Comparison of ENCODE assay signal across 12 cellular contexts in the genomic region with DNA sequence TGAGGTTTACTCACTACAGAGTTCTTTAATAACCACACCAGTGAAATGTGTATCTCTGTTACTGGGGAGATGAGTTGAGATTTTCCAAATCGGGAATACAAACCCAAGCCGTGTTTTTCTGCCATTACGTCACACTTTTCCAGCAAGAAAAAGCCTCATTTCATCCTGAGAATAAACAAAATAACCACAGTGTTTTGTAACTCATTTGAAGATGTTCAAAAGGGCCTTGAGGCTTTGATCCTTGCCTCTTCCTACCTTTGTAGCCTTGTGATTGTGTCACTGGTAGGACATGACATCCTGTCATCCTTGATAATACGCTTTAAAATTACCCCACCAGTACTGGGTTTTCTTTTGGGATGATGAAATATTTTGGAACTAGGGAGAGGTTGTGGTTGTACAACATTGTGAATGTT. TPM values are rescaled to one million over a fixed set of nuclear protein-coding genes. Genes with fewer than 3 reads are reported as not detected.
DNase-seq lines count a peak whose midpoint lies in the region; ATAC-seq and TF ChIP-seq lines count a peak whose summit lies in the region.
"Had no signal": no experiment of that assay in that cellular context is flagged by ENCODE, and none has a peak within 500 bp of the region (broad histone marks: within the 10 kb centered on the region; RNA-seq: fewer than 3 reads in every experiment).

No MANE protein-coding gene starts in this region.

- CTCF ChIA-PET in mammary epithelial cell (lab: Charles Lee; ENCODE audit: low non-redundant PET): no interaction called here

- TF ChIP-seq POLR2A in uterus (IDR thresholded peaks at IDR 0.05): no peak

- intact Hi-C loops in right cardiac atrium (cut with DNase I) (no loop called here), Right ventricle myocardium superior (cut with DNase I) (no loop called here), mammary epithelial cell (cut with micrococcal nuclease) (no loop called here), uterus (cut with DNase I; ENCODE audit: low total_unique reads) (no loop called here)

- peaks cover 2% of the 10 kb centered on the region for H3K4me1 ChIP-seq in right cardiac atrium (ENCODE audit: control insufficient read depth, insufficient read depth, low read length)
- H3K4me1 ChIP-seq in mammary epithelial cell (ENCODE audit: insufficient read depth, low read length): peaks cover 10% of the 10 kb centered on the region
- peaks cover 0 to 4% of the 10 kb centered on the region in 2 donors for H3K4me1 ChIP-seq in uterus
- H3K4me1 ChIP-seq: left lung had no signal

- H3K27me3 Mint-ChIP-seq in naive thymus-derived CD8-positive, alpha-beta T cell: peaks cover 0 to 3% (median 0%) of the 10 kb centered on the region in 5 donors

- peak overlapping the region in 9 of 10 donors; percentile 59 to 80 (median 68) for H3K4me3 Mint-ChIP-seq in naive thymus-derived CD8-positive, alpha-beta T cell

- in situ Hi-C loops in mammary epithelial cell (cut with MboI; ENCODE audit: low sequenced_read_pairs in 2 of 2): no loop called here

- dilution Hi-C loops in mammary epithelial cell (cut with HindIII; ENCODE audit: low sequenced_read_pairs): no loop called here

- DNase-seq in right cardiac atrium (no peak), Right ventricle myocardium superior (no peak), mammary epithelial cell (peak; percentile 51), uterus (no peak), anterior cingulate cortex (lab: John Stamatoyannopoulos, UW) (no peak), H7 (no peak)
- peak in 1 of 10 donors; percentile 5 for DNase-seq in naive thymus-derived CD8-positive, alpha-beta T cell
- DNase-seq: erythroblast, left lung, NCI-H2029 treated with DMSO at 0.1 percent for 48 hours had no signal

- H3K27ac Mint-ChIP-seq in naive thymus-derived CD8-positive, alpha-beta T cell: peak overlapping the region in 9 of 10 donors; percentile 32 to 90 (median 78)

- POLR2A ChIA-PET in naive thymus-derived CD8-positive, alpha-beta T cell (lab: Charles Lee): interaction anchor here (0.6 to 1.0 kb wide), 3 partner anchors 14 to 414 kb away, joined by 3 to 4 read pairs (median 3); no protein-coding TSS in a partner anchor

- H3K79me2 ChIP-seq in mammary epithelial cell (ENCODE audit: insufficient read depth, low read length): peaks cover 25% of the 10 kb centered on the region

- H3K9me3 ChIP-seq in right cardiac atrium (ENCODE audit: control insufficient read depth, low read length): no peaks in the 10 kb centered on the region
- H3K9me3 ChIP-seq in mammary epithelial cell (replicated peaks; ENCODE audit: insufficient read depth, low read length): no peaks in the 10 kb centered on the region
- no peaks in the 10 kb centered on the region for H3K9me3 ChIP-seq in uterus
- H3K9me3 ChIP-seq: left lung had no signal

- 63% methylated on average over 4 of the region's 4 CpGs for WGBS in right cardiac atrium
- WGBS in mammary epithelial cell (ENCODE audit: low coverage, missing lambda C conversion rate): 61% methylated on average over 4 of the region's 4 CpGs

- H3K27me3 ChIP-seq in right cardiac atrium (ENCODE audit: control insufficient read depth, insufficient read depth) (no peaks in the 10 kb centered on the region), mammary epithelial cell (ENCODE audit: insufficient read depth, low read length) (no peaks in the 10 kb centered on the region), uterus (no peaks in the 10 kb centered on the region), H7 (ENCODE audit: control insufficient read depth, insufficient read depth, low read length) (no peaks in the 10 kb centered on the region)

- no TSS peak for BruUV-seq in mammary epithelial cell (replicated peaks; lab: Mats Ljungman, UMichigan)

- H3K4me1 Mint-ChIP-seq in naive thymus-derived CD8-positive, alpha-beta T cell: peaks cover 8 to 40% (median 28%) of the 10 kb centered on the region in 4 donors

- H3K27ac ChIP-seq in right cardiac atrium (ENCODE audit: low read length) (peak overlapping the region; percentile 7), mammary epithelial cell (ENCODE audit: insufficient read depth, low read depth, low read length) (peak overlapping the region; percentile 98), uterus (peak overlapping the region; percentile 96 to 98)
- H3K27ac ChIP-seq: BLaER1 had no signal

- peak overlapping the region; percentile 73 for H3K4me2 ChIP-seq in mammary epithelial cell (ENCODE audit: insufficient read depth, low read depth, low read length)

- H3K36me3 ChIP-seq in mammary epithelial cell (ENCODE audit: insufficient read depth, low read length): no peaks in the 10 kb centered on the region
- H3K36me3 ChIP-seq in uterus: no peaks in the 10 kb centered on the region
- H3K36me3 ChIP-seq in H7 (replicated peaks; ENCODE audit: control insufficient read depth, insufficient read depth, low read length): peaks cover 12% of the 10 kb centered on the region

- H3K9me3 Mint-ChIP-seq in naive thymus-derived CD8-positive, alpha-beta T cell: no peaks in the 10 kb centered on the region

- H3K9ac ChIP-seq in mammary epithelial cell (ENCODE audit: insufficient read depth, low read length): no peak overlapping the region
- H3K9ac ChIP-seq: BLaER1 had no signal

- peaks cover 0 to 17% (median 3%) of the 10 kb centered on the region in 3 donors for H3K36me3 Mint-ChIP-seq in naive thymus-derived CD8-positive, alpha-beta T cell

- no peak for TF ChIP-seq CTCF in mammary epithelial cell (conservative IDR thresholded peaks at IDR 0.05 in 1 of 2, IDR thresholded peaks at IDR 0.05 in 1 of 2; ENCODE audit: extremely low read depth in 1 of 2, insufficient read depth in 1 of 2, low read depth in 1 of 2, low read length in 2 of 2)
- TF ChIP-seq CTCF in uterus (IDR thresholded peaks at IDR 0.05): no peak

- no peaks in the 10 kb centered on the region for H4K20me1 ChIP-seq in mammary epithelial cell (ENCODE audit: insufficient read depth, low read length)

- no peak overlapping the region for H3K4me3 ChIP-seq in right cardiac atrium (ENCODE audit: low read length)
- H3K4me3 ChIP-seq in mammary epithelial cell (replicated peaks in 1 of 3; ENCODE audit: insufficient read depth in 1 of 3, low read depth in 2 of 3, low read length in 3 of 3): no peak overlapping the region
- H3K4me3 ChIP-seq in uterus: no peak overlapping the region
- no peak overlapping the region for H3K4me3 ChIP-seq in H7 (ENCODE audit: insufficient read depth, low read depth, low read length)
- H3K4me3 ChIP-seq: BLaER1, left lung had no signal

- no peak overlapping the region for H2AFZ ChIP-seq in mammary epithelial cell (ENCODE audit: low read depth, low read length)

- no peak for ATAC-seq in right cardiac atrium
- no peak for ATAC-seq in Right ventricle myocardium superior (ENCODE audit: poor library complexity)
- no peak for ATAC-seq in naive thymus-derived CD8-positive, alpha-beta T cell
- ATAC-seq in GM21360 (IDR thresholded peaks at IDR 0.05; ENCODE audit: unreplicated experiment): no peak
- ATAC-seq: left lung had no signal

RNA-seq across cellular contexts. Expression of gene USP11, which starts 2.9 kb away (rescaled TPM):
- total RNA-seq in right cardiac atrium (10 to 100 TPM; 59.6 to 70.4 (median 60.9) TPM), Right ventricle myocardium superior (31.7 TPM), mammary epithelial cell (10 to 100 TPM; 23.7 to 27.3 TPM), uterus (100 to 1,000 TPM in 3 of 4 donors, 10 to 100 TPM in 1; 53.2 to 181 (median 135) TPM)
- polyA plus RNA-seq in right cardiac atrium (28.3 TPM), mammary epithelial cell (14.2 TPM)
- 71.7 TPM for polyA minus RNA-seq in mammary epithelial cell
- total RNA-seq in naive thymus-derived CD8-positive, alpha-beta T cell: 100 to 1,000 TPM; 191 to 195 TPM
- 100 to 1,000 TPM; 130 to 171 (median 137) TPM for polyA plus RNA-seq in naive thymus-derived CD8-positive, alpha-beta T cell
- 97.8 and 105 TPM in 2 replicates for total RNA-seq in H7 (2014; rRNA removed; shearing (Covaris generic))

RNA-seq across cellular contexts. Expression of gene CDK16, which starts 17.2 kb away (rescaled TPM):
- 100 to 1,000 TPM; 108 to 164 (median 120) TPM for total RNA-seq in right cardiac atrium
- polyA plus RNA-seq in right cardiac atrium: 104 TPM
- 128 TPM for total RNA-seq in Right ventricle myocardium superior
- 100 to 1,000 TPM; 110 to 163 TPM for total RNA-seq in mammary epithelial cell
- 176 TPM for polyA plus RNA-seq in mammary epithelial cell
- polyA minus RNA-seq in mammary epithelial cell: 203 TPM
- 10 to 100 TPM; 48.2 to 49.0 TPM for total RNA-seq in naive thymus-derived CD8-positive, alpha-beta T cell
- 10 to 100 TPM in 1 of 3 donors, 1 to 10 TPM in 2; 3.1 to 13.6 (median 6.1) TPM for polyA plus RNA-seq in naive thymus-derived CD8-positive, alpha-beta T cell
- total RNA-seq in uterus: 10 to 100 TPM; 23.2 to 80.5 (median 74.3) TPM
- 227 and 270 TPM in 2 replicates for total RNA-seq in H7 (2014; rRNA removed; shearing (Covaris generic))

RNA-seq across cellular contexts. Expression of gene UBA1, which starts 42.1 kb away (rescaled TPM):
- total RNA-seq in right cardiac atrium: 100 to 1,000 TPM; 109 to 130 (median 114) TPM
- 79.5 TPM for polyA plus RNA-seq in right cardiac atrium
- 89.8 TPM for total RNA-seq in Right ventricle myocardium superior
- 100 to 1,000 TPM; 231 to 360 TPM for total RNA-seq in mammary epithelial cell
- polyA plus RNA-seq in mammary epithelial cell: 359 TPM
- 578 TPM for polyA minus RNA-seq in mammary epithelial cell
- 100 to 1,000 TPM; 122 to 125 TPM for total RNA-seq in naive thymus-derived CD8-positive, alpha-beta T cell
- 100 to 1,000 TPM; 156 to 176 (median 163) TPM for polyA plus RNA-seq in naive thymus-derived CD8-positive, alpha-beta T cell
- total RNA-seq in uterus: 100 to 1,000 TPM in 3 of 4 donors, 10 to 100 TPM in 1; 72.9 to 187 (median 149) TPM
- total RNA-seq in H7 (2014; rRNA removed; shearing (Covaris generic)): 427 and 477 TPM in 2 replicates

Comparison
In these comparisons a context has a peak if more than half of its experiments do, and no peak if none do; other contexts are left out.
1. H3K27ac ChIP-seq: peak in every context shown above with its lines; median percentile 98 in mammary epithelial cell; 97 in uterus; 7 in right cardiac atrium.